ENCODE assay signal across 8 cellular contexts in genomic region chr4:139453041-139453370, GRCh38. TPM values are rescaled to one million over a fixed set of nuclear protein-coding genes. Genes with fewer than 3 reads are reported as not detected.
DNase-seq lines count a peak whose midpoint lies in the region; TF ChIP-seq lines count a peak whose summit lies in the region.

No MANE protein-coding gene starts in this region.

- H4K91ac ChIP-seq in mesenchymal stem cell (ENCODE audit: low read length): peak overlapping the region; percentile 85

- H3K4me3 ChIP-seq in HFF-Myc (replicated peaks; ENCODE audit: low read depth, low read length): peak overlapping the region; percentile 89
- peak overlapping the region; percentile 69 for H3K4me3 ChIP-seq in MG63
- H3K4me3 ChIP-seq in coronary artery: peak overlapping the region; percentile 93
- H3K4me3 ChIP-seq in mesenchymal stem cell (ENCODE audit: insufficient read depth in 1 of 2, low read depth in 1 of 2, low read length in 2 of 2): peak overlapping the region; percentile 93 to 99
- peak overlapping the region; percentile 91 for H3K4me3 ChIP-seq in thymus (ENCODE audit: low read length)

- peak overlapping the region; percentile 8 for H2AK5ac ChIP-seq in mesenchymal stem cell (ENCODE audit: low read length, severe bottlenecking)

- peak overlapping the region; percentile 94 to 99 for H3K27ac ChIP-seq in coronary artery
- peak overlapping the region; percentile 91 for H3K27ac ChIP-seq in mesenchymal stem cell (ENCODE audit: low read length, poor library complexity, severe bottlenecking)
- peak overlapping the region; percentile 99 for H3K27ac ChIP-seq in thymus (ENCODE audit: low read depth)

- peak overlapping the region; percentile 76 for H3K4me2 ChIP-seq in mesenchymal stem cell (ENCODE audit: low read length, poor library complexity, severe bottlenecking)

- H3K27me3 ChIP-seq in MG63 (no peaks in the 10 kb centered on the region), mesenchymal stem cell (ENCODE audit: control insufficient read depth in 1 of 2, insufficient read depth in 1 of 2, low read length in 2 of 2) (no peaks in the 10 kb centered on the region), thymus (ENCODE audit: control insufficient read depth, insufficient read depth) (no peaks in the 10 kb centered on the region)

- H2BK12ac ChIP-seq in mesenchymal stem cell (ENCODE audit: low read length in 2 of 2): no peak overlapping the region

- peak overlapping the region; percentile 97 for H3K9ac ChIP-seq in mesenchymal stem cell (ENCODE audit: low read length)

- H3K36me3 ChIP-seq in MG63 (no peaks in the 10 kb centered on the region), mesenchymal stem cell (ENCODE audit: control insufficient read depth in 1 of 2, insufficient read depth in 2 of 2, low read depth in 1 of 2, low read length in 2 of 2) (peaks cover 0 to 6% of the 10 kb centered on the region in 2 experiments), thymus (ENCODE audit: control insufficient read depth, insufficient read depth) (no peaks in the 10 kb centered on the region)

- H4K8ac ChIP-seq in mesenchymal stem cell (ENCODE audit: low read length): peak overlapping the region; percentile 98

- peak overlapping the region; percentile 97 for H2BK5ac ChIP-seq in mesenchymal stem cell (ENCODE audit: low read depth, low read length, poor library complexity, severe bottlenecking)

- H3K23ac ChIP-seq in mesenchymal stem cell (ENCODE audit: low read length in 2 of 2): no peak overlapping the region

- peaks cover 8% of the 10 kb centered on the region for H3K4me1 ChIP-seq in mesenchymal stem cell (ENCODE audit: control insufficient read depth, insufficient read depth, low read depth, low read length)
- H3K4me1 ChIP-seq in thymus (ENCODE audit: control insufficient read depth, insufficient read depth, low read length): peaks cover 13% of the 10 kb centered on the region

- WGBS in mesenchymal stem cell: 0% methylated on average over 12 of the region's 15 CpGs
- under 1% methylated on average over 15 of the region's 15 CpGs for WGBS in thymus

- H3K4ac ChIP-seq in mesenchymal stem cell (ENCODE audit: low read depth in 1 of 2, low read length in 2 of 2): peak overlapping the region in 1 of 2 experiments; percentile 88

- no peaks in the 10 kb centered on the region for H3K9me3 ChIP-seq in MG63
- no peaks in the 10 kb centered on the region for H3K9me3 ChIP-seq in mesenchymal stem cell (ENCODE audit: control insufficient read depth, low read length)
- no peaks in the 10 kb centered on the region for H3K9me3 ChIP-seq in thymus (ENCODE audit: control insufficient read depth)

- H3K79me1 ChIP-seq in mesenchymal stem cell (replicated peaks; ENCODE audit: low read length, poor library complexity, severe bottlenecking): peaks cover 24% of the 10 kb centered on the region

- H3K18ac ChIP-seq in mesenchymal stem cell (ENCODE audit: low read depth in 1 of 2, low read length in 2 of 2): peak overlapping the region; percentile 94 to 99

- H2AFZ ChIP-seq in mesenchymal stem cell (ENCODE audit: low read depth, low read length): no peak overlapping the region

- DNase-seq in activated T-cell treated with anti-CD3 and anti-CD28 coated beads for 24 hours (ENCODE audit: low read depth) (peak; percentile 50), HFF-Myc (ENCODE audit: extremely low read depth, low read depth) (peak; percentile 69), MG63 (no peak), T follicular helper cell (ENCODE audit: low read depth) (peak; percentile 68), coronary artery (ENCODE audit: low spot score) (no peak), mesenchymal stem cell (no peak)
- no peak for DNase-seq in activated T-cell treated with anti-CD3 and anti-CD28 coated beads, Interleukin-2, amount 50 U/mL, for 48 hours

- H3K14ac ChIP-seq in mesenchymal stem cell (ENCODE audit: low read length in 2 of 2): peak overlapping the region in 1 of 2 experiments; percentile 8

- TF ChIP-seq CTCF in HFF-Myc (IDR thresholded peaks at IDR 0.05; ENCODE audit: low read depth, low read length, missing control alignments) (peak; percentile 37), coronary artery (IDR thresholded peaks at IDR 0.05) (no peak)

- no peak overlapping the region for H2BK15ac ChIP-seq in mesenchymal stem cell (ENCODE audit: low read depth, poor library complexity, severe bottlenecking)

- peak overlapping the region; percentile 21 for H2BK120ac ChIP-seq in mesenchymal stem cell (ENCODE audit: low read depth, low read length)

RNA-seq across cellular contexts. Expression of gene RAB33B, which starts 0.9 kb away (rescaled TPM):
- total RNA-seq in MG63 (2014; rRNA removed; shearing (Covaris generic); ENCODE audit: low replicate concordance): 5.1 and 6.1 TPM in 2 replicates
- 4.6 TPM for polyA plus RNA-seq in mesenchymal stem cell (2013, experiment 1 of 2)
- 5.2 TPM for polyA plus RNA-seq in mesenchymal stem cell (2013, experiment 2 of 2)
- 6.7 TPM for polyA plus RNA-seq in thymus

Comparison
In these comparisons a context has a peak if more than half of its experiments do, and no peak if none do; other contexts are left out.
1. DNase-seq: peak in activated T-cell treated with anti-CD3 and anti-CD28 coated beads for 24 hours (single experiment), HFF-Myc (single experiment) and T follicular helper cell (single experiment); none in activated T-cell treated with anti-CD3 and anti-CD28 coated beads, Interleukin-2, amount 50 U/mL, for 48 hours (0 of 2), MG63 (single experiment), coronary artery (single experiment) and mesenchymal stem cell (single experiment).
2. Peak in every context shown above with its lines, with median percentiles within 50 percentile points of each other: H3K4me3 ChIP-seq and H3K27ac ChIP-seq.